In the genomic region with DNA sequence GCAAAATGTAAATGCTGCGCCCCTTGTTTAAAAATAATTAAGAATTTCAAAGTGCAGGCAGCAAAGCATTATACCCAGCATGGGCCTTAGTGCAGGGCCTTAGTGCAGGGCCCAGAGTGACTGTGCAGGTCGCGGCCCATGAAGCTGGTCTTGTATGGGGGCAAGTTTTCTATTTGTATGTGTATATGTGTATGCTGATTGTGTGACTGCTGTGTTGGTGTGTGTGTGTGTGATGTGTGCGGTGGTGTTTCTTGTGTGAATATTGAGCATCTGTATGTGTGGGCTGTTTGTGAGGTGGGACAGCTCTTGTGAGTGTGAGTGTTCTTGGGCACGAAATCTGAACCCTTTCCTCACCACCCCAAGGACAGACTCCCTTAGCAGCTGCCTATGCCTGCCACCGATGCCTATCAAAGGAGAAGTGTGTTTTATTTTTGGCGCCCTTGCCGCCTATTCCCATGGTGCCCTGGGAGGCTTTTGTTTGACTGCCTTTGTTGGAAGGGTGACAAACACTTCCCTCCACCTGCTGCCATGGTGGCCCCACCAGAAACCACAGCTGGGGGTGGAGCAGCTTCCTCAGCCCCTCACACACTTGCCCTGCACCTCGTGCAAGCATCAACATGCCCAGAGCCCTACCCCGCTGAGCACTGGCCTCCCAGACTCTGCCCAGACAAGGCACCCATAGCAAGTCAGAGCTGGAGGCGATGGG, we compare ENCODE assay signal across 9 cellular contexts. TPM values are rescaled to one million over a fixed set of nuclear protein-coding genes. Genes with fewer than 3 reads are reported as not detected.
DNase-seq lines count a peak whose midpoint lies in the region; ATAC-seq and TF ChIP-seq lines count a peak whose summit lies in the region.
"Had no signal": no experiment of that assay in that cellular context is flagged by ENCODE, and none has a peak within 500 bp of the region (broad histone marks: within the 10 kb centered on the region; RNA-seq: fewer than 3 reads in every experiment).

No MANE protein-coding gene starts in this region.

- H3K27me3 ChIP-seq in DND-41 (ENCODE audit: insufficient read depth, low read length, poor library complexity) (no peaks in the 10 kb centered on the region), foreskin keratinocyte (peaks cover 9% of the 10 kb centered on the region)

- H3K9ac ChIP-seq in DND-41 (ENCODE audit: low read depth, low read length) = peak overlapping the region; percentile 61

- H2AFZ ChIP-seq in DND-41 (ENCODE audit: low read depth, low read length) = peak overlapping the region; percentile 65

- H3K27ac Mint-ChIP-seq in stimulated activated naive CD8-positive, alpha-beta T cell treated with anti-CD3 and anti-CD28 coated beads, Interleukin-15, amount 100 ng/mL, for 72 hours = peak overlapping the region; percentile 49 to 92

- H3K27me3 Mint-ChIP-seq in stimulated activated naive CD8-positive, alpha-beta T cell treated with anti-CD3 and anti-CD28 coated beads, Interleukin-15, amount 100 ng/mL, for 72 hours = no peaks in the 10 kb centered on the region

- H3K4me3 Mint-ChIP-seq in stimulated activated naive CD8-positive, alpha-beta T cell treated with anti-CD3 and anti-CD28 coated beads, Interleukin-15, amount 100 ng/mL, for 72 hours = peak overlapping the region; percentile 2 to 61

- ATAC-seq in DND-41 (ENCODE audit: insufficient read depth, low read depth) = peak; percentile 96
- ATAC-seq in foreskin keratinocyte = peak; percentile 66
- peak; percentile 31 for ATAC-seq in stimulated activated naive CD8-positive, alpha-beta T cell treated with anti-CD3 and anti-CD28 coated beads, Interleukin-15, amount 100 ng/mL, for 72 hours
- ATAC-seq in HG03460 (IDR thresholded peaks at IDR 0.05; ENCODE audit: unreplicated experiment) = no peak

- H3K9me3 Mint-ChIP-seq in stimulated activated naive CD8-positive, alpha-beta T cell treated with anti-CD3 and anti-CD28 coated beads, Interleukin-15, amount 100 ng/mL, for 72 hours = no peaks in the 10 kb centered on the region

- H3K4me1 Mint-ChIP-seq in stimulated activated naive CD8-positive, alpha-beta T cell treated with anti-CD3 and anti-CD28 coated beads, Interleukin-15, amount 100 ng/mL, for 72 hours = peaks cover 97% of the 10 kb centered on the region

- H3K36me3 ChIP-seq in DND-41 (ENCODE audit: insufficient read depth, low read length) = no peaks in the 10 kb centered on the region

- TF ChIP-seq CTCF in DND-41 (IDR thresholded peaks at IDR 0.05; ENCODE audit: borderline replicate concordance, extremely low read depth, low read length, poor library complexity, severe bottlenecking) (no peak), foreskin keratinocyte (conservative IDR thresholded peaks at IDR 0.05) (no peak), foreskin fibroblast (IDR thresholded peaks at IDR 0.05; ENCODE audit: low read depth, low read length) (no peak)

- no peaks in the 10 kb centered on the region for H3K9me3 ChIP-seq in DND-41 (ENCODE audit: insufficient read depth, low read length, severe bottlenecking)

- DNase-seq in DND-41 = peak; percentile 99
- DNase-seq in NCI-H2081 treated with DMSO at 0.1 percent for 48 hours (lab: John Stamatoyannopoulos, UW) = peak; percentile 75
- peak; percentile 48 to 61 for DNase-seq in activated CD4-positive, alpha-beta T cell treated with anti-CD3 and anti-CD28 coated beads, Interleukin-2, amount 50 U/mL, for 48 hours
- DNase-seq in foreskin keratinocyte = peak; percentile 94 to 95
- DNase-seq in stimulated activated naive CD8-positive, alpha-beta T cell treated with anti-CD3 and anti-CD28 coated beads, Interleukin-15, amount 100 ng/mL, for 72 hours = peak; percentile 67 to 78
- no peak for DNase-seq in amygdala (lab: John Stamatoyannopoulos, UW)
- DNase-seq in foreskin fibroblast = no peak

- H3K4me3 ChIP-seq in DND-41 (ENCODE audit: low read depth in 1 of 2, low read length in 2 of 2) (peak overlapping the region in 1 of 2 experiments; percentile 26; a peak in 2 of 4 replicates), foreskin fibroblast (ENCODE audit: low read depth in 1 of 2, low read length in 2 of 2) (no peak overlapping the region)

- peak overlapping the region; percentile 55 for H3K4me2 ChIP-seq in DND-41 (ENCODE audit: insufficient read depth, low read length)

- H3K79me2 ChIP-seq in DND-41 (ENCODE audit: insufficient read depth, low read length) = no peaks in the 10 kb centered on the region

- H3K27ac ChIP-seq in DND-41 (ENCODE audit: low read length) (peak overlapping the region; percentile 96), foreskin keratinocyte (no peak overlapping the region)

- H4K20me1 ChIP-seq in DND-41 (ENCODE audit: insufficient read depth, low read length) = no peaks in the 10 kb centered on the region

- H3K4me1 ChIP-seq in DND-41 (ENCODE audit: insufficient read depth, low read length) (peaks cover 82% of the 10 kb centered on the region), foreskin keratinocyte (peaks cover 27% of the 10 kb centered on the region)

RNA-seq across cellular contexts. Expression of a gene that starts 18.0 kb away (rescaled TPM):
- not detected in 2 replicates for total RNA-seq in foreskin keratinocyte
- not detected in 2 replicates for polyA plus RNA-seq in foreskin keratinocyte
- total RNA-seq: renal cortical epithelial cell had no signal

RNA-seq across cellular contexts. Expression of a gene that starts 45.8 kb away (rescaled TPM):
- 285 and 352 TPM in 2 replicates for total RNA-seq in foreskin keratinocyte
- polyA plus RNA-seq in foreskin keratinocyte = 271 and 305 TPM in 2 replicates

Comparison
In these comparisons a context has a peak if more than half of its experiments do, and no peak if none do; other contexts are left out.
1. DNase-seq: peak in DND-41 (single experiment), NCI-H2081 treated with DMSO at 0.1 percent for 48 hours (single experiment), activated CD4-positive, alpha-beta T cell treated with anti-CD3 and anti-CD28 coated beads, Interleukin-2, amount 50 U/mL, for 48 hours (2 of 2), foreskin keratinocyte (2 of 2) and stimulated activated naive CD8-positive, alpha-beta T cell treated with anti-CD3 and anti-CD28 coated beads, Interleukin-15, amount 100 ng/mL, for 72 hours (2 of 2); none in amygdala (0 of 56) and foreskin fibroblast (0 of 2).